Comparison of ENCODE assay signal across 1 cellular context in genomic region chr1:193114485-193115095, GRCh38.
TF ChIP-seq lines count a peak whose summit lies in the region.

No MANE protein-coding gene starts in this region.

TF ChIP-seq in HepG2, 621 proteins besides CTCF, POLR2A, EP300 and RAD21 (continues in another document):
- peak; percentile 13; the same call in 1 of the 2 replicates for TF ChIP-seq CHD4 (IDR thresholded peaks at IDR 0.05; ENCODE audit: borderline replicate concordance, low read length)
- peak; percentile 81 for TF ChIP-seq HHEX (CRISPR knock-in tag; IDR thresholded peaks at IDR 0.05)
- TF ChIP-seq, protein P1, sequence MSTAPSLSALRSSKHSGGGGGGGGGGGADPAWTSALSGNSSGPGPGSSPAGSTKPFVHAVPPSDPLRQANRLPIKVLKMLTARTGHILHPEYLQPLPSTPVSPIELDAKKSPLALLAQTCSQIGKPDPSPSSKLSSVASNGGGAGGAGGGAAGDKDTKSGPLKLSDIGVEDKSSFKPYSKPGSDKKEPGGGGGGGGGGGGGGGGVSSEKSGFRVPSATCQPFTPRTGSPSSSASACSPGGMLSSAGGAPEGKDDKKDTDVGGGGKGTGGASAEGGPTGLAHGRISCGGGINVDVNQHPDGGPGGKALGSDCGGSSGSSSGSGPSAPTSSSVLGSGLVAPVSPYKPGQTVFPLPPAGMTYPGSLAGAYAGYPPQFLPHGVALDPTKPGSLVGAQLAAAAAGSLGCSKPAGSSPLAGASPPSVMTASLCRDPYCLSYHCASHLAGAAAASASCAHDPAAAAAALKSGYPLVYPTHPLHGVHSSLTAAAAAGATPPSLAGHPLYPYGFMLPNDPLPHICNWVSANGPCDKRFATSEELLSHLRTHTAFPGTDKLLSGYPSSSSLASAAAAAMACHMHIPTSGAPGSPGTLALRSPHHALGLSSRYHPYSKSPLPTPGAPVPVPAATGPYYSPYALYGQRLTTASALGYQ (CRISPR knock-in tag; IDR thresholded peaks at IDR 0.05), result peak; percentile 77
- peak; percentile 94; the same call in 1 of the 2 replicates for TF ChIP-seq HMG20A (CRISPR knock-in tag; IDR thresholded peaks at IDR 0.05; ENCODE audit: borderline replicate concordance)
- no peak for TF ChIP-seq SOX6 (IDR thresholded peaks at IDR 0.05)
- TF ChIP-seq SOX6 (CRISPR knock-in tag; IDR thresholded peaks at IDR 0.05), result peak; percentile 55; the same call in 1 of the 2 replicates
- TF ChIP-seq FOXA1 (IDR thresholded peaks at IDR 0.05), result no peak
- peak; percentile 67 for TF ChIP-seq FOXA1 (CRISPR knock-in tag; IDR thresholded peaks at IDR 0.05)
- TF ChIP-seq FOXA3 (CRISPR knock-in tag; IDR thresholded peaks at IDR 0.05), result peak; percentile 86
- TF ChIP-seq HNRNPUL1 (IDR thresholded peaks at IDR 0.05; ENCODE audit: low read depth, low read length), result 0 out of 2 replicates have a peak, but pooled peaks have one; percentile 29
- TF ChIP-seq TBX3 (IDR thresholded peaks at IDR 0.05; ENCODE audit: borderline replicate concordance), result peak; percentile 61; the same call in 1 of the 2 replicates
- TF ChIP-seq, protein P2, sequence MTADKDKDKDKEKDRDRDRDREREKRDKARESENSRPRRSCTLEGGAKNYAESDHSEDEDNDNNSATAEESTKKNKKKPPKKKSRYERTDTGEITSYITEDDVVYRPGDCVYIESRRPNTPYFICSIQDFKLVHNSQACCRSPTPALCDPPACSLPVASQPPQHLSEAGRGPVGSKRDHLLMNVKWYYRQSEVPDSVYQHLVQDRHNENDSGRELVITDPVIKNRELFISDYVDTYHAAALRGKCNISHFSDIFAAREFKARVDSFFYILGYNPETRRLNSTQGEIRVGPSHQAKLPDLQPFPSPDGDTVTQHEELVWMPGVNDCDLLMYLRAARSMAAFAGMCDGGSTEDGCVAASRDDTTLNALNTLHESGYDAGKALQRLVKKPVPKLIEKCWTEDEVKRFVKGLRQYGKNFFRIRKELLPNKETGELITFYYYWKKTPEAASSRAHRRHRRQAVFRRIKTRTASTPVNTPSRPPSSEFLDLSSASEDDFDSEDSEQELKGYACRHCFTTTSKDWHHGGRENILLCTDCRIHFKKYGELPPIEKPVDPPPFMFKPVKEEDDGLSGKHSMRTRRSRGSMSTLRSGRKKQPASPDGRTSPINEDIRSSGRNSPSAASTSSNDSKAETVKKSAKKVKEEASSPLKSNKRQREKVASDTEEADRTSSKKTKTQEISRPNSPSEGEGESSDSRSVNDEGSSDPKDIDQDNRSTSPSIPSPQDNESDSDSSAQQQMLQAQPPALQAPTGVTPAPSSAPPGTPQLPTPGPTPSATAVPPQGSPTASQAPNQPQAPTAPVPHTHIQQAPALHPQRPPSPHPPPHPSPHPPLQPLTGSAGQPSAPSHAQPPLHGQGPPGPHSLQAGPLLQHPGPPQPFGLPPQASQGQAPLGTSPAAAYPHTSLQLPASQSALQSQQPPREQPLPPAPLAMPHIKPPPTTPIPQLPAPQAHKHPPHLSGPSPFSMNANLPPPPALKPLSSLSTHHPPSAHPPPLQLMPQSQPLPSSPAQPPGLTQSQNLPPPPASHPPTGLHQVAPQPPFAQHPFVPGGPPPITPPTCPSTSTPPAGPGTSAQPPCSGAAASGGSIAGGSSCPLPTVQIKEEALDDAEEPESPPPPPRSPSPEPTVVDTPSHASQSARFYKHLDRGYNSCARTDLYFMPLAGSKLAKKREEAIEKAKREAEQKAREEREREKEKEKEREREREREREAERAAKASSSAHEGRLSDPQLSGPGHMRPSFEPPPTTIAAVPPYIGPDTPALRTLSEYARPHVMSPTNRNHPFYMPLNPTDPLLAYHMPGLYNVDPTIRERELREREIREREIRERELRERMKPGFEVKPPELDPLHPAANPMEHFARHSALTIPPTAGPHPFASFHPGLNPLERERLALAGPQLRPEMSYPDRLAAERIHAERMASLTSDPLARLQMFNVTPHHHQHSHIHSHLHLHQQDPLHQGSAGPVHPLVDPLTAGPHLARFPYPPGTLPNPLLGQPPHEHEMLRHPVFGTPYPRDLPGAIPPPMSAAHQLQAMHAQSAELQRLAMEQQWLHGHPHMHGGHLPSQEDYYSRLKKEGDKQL (CRISPR knock-in tag; IDR thresholded peaks at IDR 0.05; ENCODE audit: low read depth), result peak; percentile 84
- TF ChIP-seq, protein P3, sequence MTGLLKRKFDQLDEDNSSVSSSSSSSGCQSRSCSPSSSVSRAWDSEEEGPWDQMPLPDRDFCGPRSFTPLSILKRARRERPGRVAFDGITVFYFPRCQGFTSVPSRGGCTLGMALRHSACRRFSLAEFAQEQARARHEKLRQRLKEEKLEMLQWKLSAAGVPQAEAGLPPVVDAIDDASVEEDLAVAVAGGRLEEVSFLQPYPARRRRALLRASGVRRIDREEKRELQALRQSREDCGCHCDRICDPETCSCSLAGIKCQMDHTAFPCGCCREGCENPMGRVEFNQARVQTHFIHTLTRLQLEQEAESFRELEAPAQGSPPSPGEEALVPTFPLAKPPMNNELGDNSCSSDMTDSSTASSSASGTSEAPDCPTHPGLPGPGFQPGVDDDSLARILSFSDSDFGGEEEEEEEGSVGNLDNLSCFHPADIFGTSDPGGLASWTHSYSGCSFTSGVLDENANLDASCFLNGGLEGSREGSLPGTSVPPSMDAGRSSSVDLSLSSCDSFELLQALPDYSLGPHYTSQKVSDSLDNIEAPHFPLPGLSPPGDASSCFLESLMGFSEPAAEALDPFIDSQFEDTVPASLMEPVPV (CRISPR knock-in tag; IDR thresholded peaks at IDR 0.05), result no peak
- peak; percentile 27; the same call in 1 of the 2 replicates for TF ChIP-seq CREM (IDR thresholded peaks at IDR 0.05)
- TF ChIP-seq CREM (CRISPR knock-in tag; IDR thresholded peaks at IDR 0.05), result no peak
- TF ChIP-seq SOX13 (IDR thresholded peaks at IDR 0.05), result no peak
- peak in 1 of 2 experiments; percentile 79; a peak in 2 of 4 replicates for TF ChIP-seq SOX13 (CRISPR knock-in tag; conservative IDR thresholded peaks at IDR 0.05 in 1 of 2, IDR thresholded peaks at IDR 0.05 in 1 of 2)
- TF ChIP-seq ELF3 (CRISPR knock-in tag; IDR thresholded peaks at IDR 0.05), result 0 out of 2 replicates have a peak, but pooled peaks have one; percentile 44
- TF ChIP-seq TCF7 (IDR thresholded peaks at IDR 0.05; ENCODE audit: low read depth), result peak; percentile 79
- no peak for TF ChIP-seq CREB1 (IDR thresholded peaks at IDR 0.05)
- peak; percentile 45 for TF ChIP-seq CREB1 (CRISPR knock-in tag; IDR thresholded peaks at IDR 0.05)
- peak; percentile 43; the same call in 1 of the 2 replicates for TF ChIP-seq NCOA2 (CRISPR knock-in tag; IDR thresholded peaks at IDR 0.05)
- no peak for TF ChIP-seq ZNF557 (CRISPR knock-in tag; IDR thresholded peaks at IDR 0.05)
- TF ChIP-seq HMG20B (CRISPR knock-in tag; conservative IDR thresholded peaks at IDR 0.05), result peak; percentile 69; the same call in 1 of the 2 replicates
- TF ChIP-seq RCOR2 (CRISPR knock-in tag; IDR thresholded peaks at IDR 0.05), result peak; percentile 65; the same call in 1 of the 2 replicates
- TF ChIP-seq, protein P4, sequence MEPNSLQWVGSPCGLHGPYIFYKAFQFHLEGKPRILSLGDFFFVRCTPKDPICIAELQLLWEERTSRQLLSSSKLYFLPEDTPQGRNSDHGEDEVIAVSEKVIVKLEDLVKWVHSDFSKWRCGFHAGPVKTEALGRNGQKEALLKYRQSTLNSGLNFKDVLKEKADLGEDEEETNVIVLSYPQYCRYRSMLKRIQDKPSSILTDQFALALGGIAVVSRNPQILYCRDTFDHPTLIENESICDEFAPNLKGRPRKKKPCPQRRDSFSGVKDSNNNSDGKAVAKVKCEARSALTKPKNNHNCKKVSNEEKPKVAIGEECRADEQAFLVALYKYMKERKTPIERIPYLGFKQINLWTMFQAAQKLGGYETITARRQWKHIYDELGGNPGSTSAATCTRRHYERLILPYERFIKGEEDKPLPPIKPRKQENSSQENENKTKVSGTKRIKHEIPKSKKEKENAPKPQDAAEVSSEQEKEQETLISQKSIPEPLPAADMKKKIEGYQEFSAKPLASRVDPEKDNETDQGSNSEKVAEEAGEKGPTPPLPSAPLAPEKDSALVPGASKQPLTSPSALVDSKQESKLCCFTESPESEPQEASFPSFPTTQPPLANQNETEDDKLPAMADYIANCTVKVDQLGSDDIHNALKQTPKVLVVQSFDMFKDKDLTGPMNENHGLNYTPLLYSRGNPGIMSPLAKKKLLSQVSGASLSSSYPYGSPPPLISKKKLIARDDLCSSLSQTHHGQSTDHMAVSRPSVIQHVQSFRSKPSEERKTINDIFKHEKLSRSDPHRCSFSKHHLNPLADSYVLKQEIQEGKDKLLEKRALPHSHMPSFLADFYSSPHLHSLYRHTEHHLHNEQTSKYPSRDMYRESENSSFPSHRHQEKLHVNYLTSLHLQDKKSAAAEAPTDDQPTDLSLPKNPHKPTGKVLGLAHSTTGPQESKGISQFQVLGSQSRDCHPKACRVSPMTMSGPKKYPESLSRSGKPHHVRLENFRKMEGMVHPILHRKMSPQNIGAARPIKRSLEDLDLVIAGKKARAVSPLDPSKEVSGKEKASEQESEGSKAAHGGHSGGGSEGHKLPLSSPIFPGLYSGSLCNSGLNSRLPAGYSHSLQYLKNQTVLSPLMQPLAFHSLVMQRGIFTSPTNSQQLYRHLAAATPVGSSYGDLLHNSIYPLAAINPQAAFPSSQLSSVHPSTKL (CRISPR knock-in tag; IDR thresholded peaks at IDR 0.05), result peak; percentile 90
- peak; percentile 75; the same call in 1 of the 2 replicates for TF ChIP-seq NFIC (IDR thresholded peaks at IDR 0.05; ENCODE audit: low read length)
- TF ChIP-seq, protein P5, sequence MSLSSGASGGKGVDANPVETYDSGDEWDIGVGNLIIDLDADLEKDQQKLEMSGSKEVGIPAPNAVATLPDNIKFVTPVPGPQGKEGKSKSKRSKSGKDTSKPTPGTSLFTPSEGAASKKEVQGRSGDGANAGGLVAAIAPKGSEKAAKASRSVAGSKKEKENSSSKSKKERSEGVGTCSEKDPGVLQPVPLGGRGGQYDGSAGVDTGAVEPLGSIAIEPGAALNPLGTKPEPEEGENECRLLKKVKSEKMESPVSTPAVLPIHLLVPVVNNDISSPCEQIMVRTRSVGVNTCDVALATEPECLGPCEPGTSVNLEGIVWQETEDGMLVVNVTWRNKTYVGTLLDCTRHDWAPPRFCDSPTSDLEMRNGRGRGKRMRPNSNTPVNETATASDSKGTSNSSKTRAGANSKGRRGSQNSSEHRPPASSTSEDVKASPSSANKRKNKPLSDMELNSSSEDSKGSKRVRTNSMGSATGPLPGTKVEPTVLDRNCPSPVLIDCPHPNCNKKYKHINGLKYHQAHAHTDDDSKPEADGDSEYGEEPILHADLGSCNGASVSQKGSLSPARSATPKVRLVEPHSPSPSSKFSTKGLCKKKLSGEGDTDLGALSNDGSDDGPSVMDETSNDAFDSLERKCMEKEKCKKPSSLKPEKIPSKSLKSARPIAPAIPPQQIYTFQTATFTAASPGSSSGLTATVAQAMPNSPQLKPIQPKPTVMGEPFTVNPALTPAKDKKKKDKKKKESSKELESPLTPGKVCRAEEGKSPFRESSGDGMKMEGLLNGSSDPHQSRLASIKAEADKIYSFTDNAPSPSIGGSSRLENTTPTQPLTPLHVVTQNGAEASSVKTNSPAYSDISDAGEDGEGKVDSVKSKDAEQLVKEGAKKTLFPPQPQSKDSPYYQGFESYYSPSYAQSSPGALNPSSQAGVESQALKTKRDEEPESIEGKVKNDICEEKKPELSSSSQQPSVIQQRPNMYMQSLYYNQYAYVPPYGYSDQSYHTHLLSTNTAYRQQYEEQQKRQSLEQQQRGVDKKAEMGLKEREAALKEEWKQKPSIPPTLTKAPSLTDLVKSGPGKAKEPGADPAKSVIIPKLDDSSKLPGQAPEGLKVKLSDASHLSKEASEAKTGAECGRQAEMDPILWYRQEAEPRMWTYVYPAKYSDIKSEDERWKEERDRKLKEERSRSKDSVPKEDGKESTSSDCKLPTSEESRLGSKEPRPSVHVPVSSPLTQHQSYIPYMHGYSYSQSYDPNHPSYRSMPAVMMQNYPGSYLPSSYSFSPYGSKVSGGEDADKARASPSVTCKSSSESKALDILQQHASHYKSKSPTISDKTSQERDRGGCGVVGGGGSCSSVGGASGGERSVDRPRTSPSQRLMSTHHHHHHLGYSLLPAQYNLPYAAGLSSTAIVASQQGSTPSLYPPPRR (CRISPR knock-in tag; IDR thresholded peaks at IDR 0.05; ENCODE audit: borderline replicate concordance), result peak; percentile 83
- TF ChIP-seq, protein P6, sequence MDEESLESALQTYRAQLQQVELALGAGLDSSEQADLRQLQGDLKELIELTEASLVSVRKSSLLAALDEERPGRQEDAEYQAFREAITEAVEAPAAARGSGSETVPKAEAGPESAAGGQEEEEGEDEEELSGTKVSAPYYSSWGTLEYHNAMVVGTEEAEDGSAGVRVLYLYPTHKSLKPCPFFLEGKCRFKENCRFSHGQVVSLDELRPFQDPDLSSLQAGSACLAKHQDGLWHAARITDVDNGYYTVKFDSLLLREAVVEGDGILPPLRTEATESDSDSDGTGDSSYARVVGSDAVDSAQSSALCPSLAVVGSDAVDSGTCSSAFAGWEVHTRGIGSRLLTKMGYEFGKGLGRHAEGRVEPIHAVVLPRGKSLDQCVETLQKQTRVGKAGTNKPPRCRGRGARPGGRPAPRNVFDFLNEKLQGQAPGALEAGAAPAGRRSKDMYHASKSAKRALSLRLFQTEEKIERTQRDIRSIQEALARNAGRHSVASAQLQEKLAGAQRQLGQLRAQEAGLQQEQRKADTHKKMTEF (CRISPR knock-in tag; IDR thresholded peaks at IDR 0.05), result peak; percentile 54; the same call in 1 of the 2 replicates
- TF ChIP-seq GATA4 (IDR thresholded peaks at IDR 0.05; ENCODE audit: borderline replicate concordance, low read depth), result peak; percentile 23; the same call in 1 of the 2 replicates
- TF ChIP-seq, protein P7, sequence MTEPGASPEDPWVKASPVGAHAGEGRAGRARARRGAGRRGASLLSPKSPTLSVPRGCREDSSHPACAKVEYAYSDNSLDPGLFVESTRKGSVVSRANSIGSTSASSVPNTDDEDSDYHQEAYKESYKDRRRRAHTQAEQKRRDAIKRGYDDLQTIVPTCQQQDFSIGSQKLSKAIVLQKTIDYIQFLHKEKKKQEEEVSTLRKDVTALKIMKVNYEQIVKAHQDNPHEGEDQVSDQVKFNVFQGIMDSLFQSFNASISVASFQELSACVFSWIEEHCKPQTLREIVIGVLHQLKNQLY (CRISPR knock-in tag; IDR thresholded peaks at IDR 0.05), result peak; percentile 28; the same call in 1 of the 2 replicates
- peak; percentile 72 for TF ChIP-seq RARA (CRISPR knock-in tag; IDR thresholded peaks at IDR 0.05)
- TF ChIP-seq SOX5 (CRISPR knock-in tag; IDR thresholded peaks at IDR 0.05; ENCODE audit: borderline replicate concordance), result peak; percentile 77; the same call in 1 of the 2 replicates
- 0 out of 2 replicates have a peak, but pooled peaks have one; percentile 14 for TF ChIP-seq THAP11 (CRISPR knock-in tag; IDR thresholded peaks at IDR 0.05)
- no peak for TF ChIP-seq SRSF9 (IDR thresholded peaks at IDR 0.05; ENCODE audit: borderline replicate concordance, insufficient read depth, low read depth, low read length, poor library complexity, severe bottlenecking)
- peak; percentile 31; the same call in 1 of the 2 replicates for TF ChIP-seq NR2F6 (IDR thresholded peaks at IDR 0.05)
- TF ChIP-seq NR2F6 (CRISPR knock-in tag; IDR thresholded peaks at IDR 0.05), result 0 out of 2 replicates have a peak, but pooled peaks have one; percentile 41
- TF ChIP-seq MED8 (CRISPR knock-in tag; IDR thresholded peaks at IDR 0.05; ENCODE audit: insufficient replicate concordance), result no peak
- peak; percentile 47; the same call in 1 of the 2 replicates for TF ChIP-seq FOXJ3 (CRISPR knock-in tag; IDR thresholded peaks at IDR 0.05; ENCODE audit: borderline replicate concordance)
- no peak for TF ChIP-seq ZNF577 (CRISPR knock-in tag; IDR thresholded peaks at IDR 0.05; ENCODE audit: borderline replicate concordance, low read depth)
- peak; percentile 48; the same call in 1 of the 2 replicates for TF ChIP-seq HDAC2 (CRISPR knock-in tag; IDR thresholded peaks at IDR 0.05)
- peak; percentile 32; the same call in 1 of the 2 replicates for TF ChIP-seq ISL2 (CRISPR knock-in tag; IDR thresholded peaks at IDR 0.05)
- TF ChIP-seq FOXP1 (IDR thresholded peaks at IDR 0.05), result no peak
- peak; percentile 80; the same call in 1 of the 2 replicates for TF ChIP-seq FOXP1 (CRISPR knock-in tag; IDR thresholded peaks at IDR 0.05)
- TF ChIP-seq FOXK1 (CRISPR knock-in tag; IDR thresholded peaks at IDR 0.05; ENCODE audit: borderline replicate concordance, low read depth), result 0 out of 2 replicates have a peak, but pooled peaks have one; percentile 34
